Comparison of ENCODE assay signal across 2 cellular contexts in the genomic region with DNA sequence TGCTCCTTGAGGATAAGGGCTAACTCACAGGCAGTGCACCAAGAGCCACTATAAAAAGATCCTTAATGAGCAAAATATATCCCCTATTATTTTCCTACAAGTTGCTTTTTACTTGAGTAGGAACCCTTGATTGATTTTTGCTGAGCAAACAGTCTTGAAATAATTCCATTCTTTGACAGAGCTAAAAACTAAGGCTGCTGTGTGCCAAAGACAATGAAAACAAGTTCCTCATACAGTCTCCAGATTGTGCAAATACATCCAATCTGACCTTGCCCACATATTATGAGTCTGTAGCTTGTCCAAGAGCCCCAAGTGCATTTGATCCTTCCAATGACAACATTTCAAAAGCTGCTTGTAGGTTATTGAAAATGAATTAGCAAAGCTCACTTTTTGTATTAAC.
TF ChIP-seq lines count a peak whose summit lies in the region.

No MANE protein-coding gene starts in this region.

TF ChIP-seq in IMR-90, 13 proteins besides CTCF, POLR2A, EP300 and RAD21 (continued from another document):
- no peak for TF ChIP-seq CEBPB (IDR thresholded peaks at IDR 0.05; ENCODE audit: low read depth, low read length)
- TF ChIP-seq MAFK (IDR thresholded peaks at IDR 0.05; ENCODE audit: low read depth, low read length) = peak; percentile 43; the same call in 1 of the 2 replicates
- TF ChIP-seq, protein P1, sequence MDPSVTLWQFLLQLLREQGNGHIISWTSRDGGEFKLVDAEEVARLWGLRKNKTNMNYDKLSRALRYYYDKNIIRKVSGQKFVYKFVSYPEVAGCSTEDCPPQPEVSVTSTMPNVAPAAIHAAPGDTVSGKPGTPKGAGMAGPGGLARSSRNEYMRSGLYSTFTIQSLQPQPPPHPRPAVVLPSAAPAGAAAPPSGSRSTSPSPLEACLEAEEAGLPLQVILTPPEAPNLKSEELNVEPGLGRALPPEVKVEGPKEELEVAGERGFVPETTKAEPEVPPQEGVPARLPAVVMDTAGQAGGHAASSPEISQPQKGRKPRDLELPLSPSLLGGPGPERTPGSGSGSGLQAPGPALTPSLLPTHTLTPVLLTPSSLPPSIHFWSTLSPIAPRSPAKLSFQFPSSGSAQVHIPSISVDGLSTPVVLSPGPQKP (IDR thresholded peaks at IDR 0.05; ENCODE audit: borderline replicate concordance, low read depth, low read length) = no peak

TF ChIP-seq in K562, 482 proteins besides CTCF, POLR2A, EP300 and RAD21:
- no peak for TF ChIP-seq STAT6 (CRISPR knock-in tag; IDR thresholded peaks at IDR 0.05)
- TF ChIP-seq MTA3 (IDR thresholded peaks at IDR 0.05; ENCODE audit: borderline replicate concordance) = no peak
- TF ChIP-seq TOE1 (IDR thresholded peaks at IDR 0.05; ENCODE audit: borderline replicate concordance) = no peak
- TF ChIP-seq TOE1 (CRISPR knock-in tag; IDR thresholded peaks at IDR 0.05; ENCODE audit: borderline replicate concordance, low read depth) = no peak
- no peak for TF ChIP-seq ZNF512 (tag; IDR thresholded peaks at IDR 0.05)
- no peak for TF ChIP-seq SUPT5H (IDR thresholded peaks at IDR 0.05)
- TF ChIP-seq MIER1 (IDR thresholded peaks at IDR 0.05; ENCODE audit: low read depth) = no peak
- TF ChIP-seq C11orf30 (IDR thresholded peaks at IDR 0.05; ENCODE audit: low read depth) = peak; percentile 50
- no peak for TF ChIP-seq PRDM10 (IDR thresholded peaks at IDR 0.05; ENCODE audit: partially characterized antibody)
- TF ChIP-seq, protein P2, sequence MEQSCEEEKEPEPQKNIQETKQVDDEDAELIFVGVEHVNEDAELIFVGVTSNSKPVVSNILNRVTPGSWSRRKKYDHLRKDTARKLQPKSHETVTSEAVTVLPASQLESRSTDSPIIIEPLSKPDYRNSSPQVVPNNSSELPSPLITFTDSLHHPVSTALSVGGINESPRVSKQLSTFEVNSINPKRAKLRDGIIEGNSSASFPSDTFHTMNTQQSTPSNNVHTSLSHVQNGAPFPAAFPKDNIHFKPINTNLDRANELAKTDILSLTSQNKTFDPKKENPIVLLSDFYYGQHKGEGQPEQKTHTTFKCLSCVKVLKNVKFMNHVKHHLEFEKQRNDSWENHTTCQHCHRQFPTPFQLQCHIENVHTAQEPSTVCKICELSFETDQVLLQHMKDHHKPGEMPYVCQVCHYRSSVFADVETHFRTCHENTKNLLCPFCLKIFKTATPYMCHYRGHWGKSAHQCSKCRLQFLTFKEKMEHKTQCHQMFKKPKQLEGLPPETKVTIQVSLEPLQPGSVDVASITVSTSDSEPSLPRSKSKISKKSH (CRISPR knock-in tag; IDR thresholded peaks at IDR 0.05) = no peak
- TF ChIP-seq, protein P3, sequence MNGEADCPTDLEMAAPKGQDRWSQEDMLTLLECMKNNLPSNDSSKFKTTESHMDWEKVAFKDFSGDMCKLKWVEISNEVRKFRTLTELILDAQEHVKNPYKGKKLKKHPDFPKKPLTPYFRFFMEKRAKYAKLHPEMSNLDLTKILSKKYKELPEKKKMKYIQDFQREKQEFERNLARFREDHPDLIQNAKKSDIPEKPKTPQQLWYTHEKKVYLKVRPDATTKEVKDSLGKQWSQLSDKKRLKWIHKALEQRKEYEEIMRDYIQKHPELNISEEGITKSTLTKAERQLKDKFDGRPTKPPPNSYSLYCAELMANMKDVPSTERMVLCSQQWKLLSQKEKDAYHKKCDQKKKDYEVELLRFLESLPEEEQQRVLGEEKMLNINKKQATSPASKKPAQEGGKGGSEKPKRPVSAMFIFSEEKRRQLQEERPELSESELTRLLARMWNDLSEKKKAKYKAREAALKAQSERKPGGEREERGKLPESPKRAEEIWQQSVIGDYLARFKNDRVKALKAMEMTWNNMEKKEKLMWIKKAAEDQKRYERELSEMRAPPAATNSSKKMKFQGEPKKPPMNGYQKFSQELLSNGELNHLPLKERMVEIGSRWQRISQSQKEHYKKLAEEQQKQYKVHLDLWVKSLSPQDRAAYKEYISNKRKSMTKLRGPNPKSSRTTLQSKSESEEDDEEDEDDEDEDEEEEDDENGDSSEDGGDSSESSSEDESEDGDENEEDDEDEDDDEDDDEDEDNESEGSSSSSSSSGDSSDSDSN (IDR thresholded peaks at IDR 0.05; ENCODE audit: borderline replicate concordance in 1 of 2, low read depth in 2 of 2, low read length in 2 of 2) = no peak
- peak; percentile 70 for TF ChIP-seq ZNF316 (IDR thresholded peaks at IDR 0.05)
- no peak for TF ChIP-seq TCF15 (CRISPR knock-in tag; IDR thresholded peaks at IDR 0.05)
- peak; percentile 21; the same call in 1 of the 2 replicates for TF ChIP-seq MAFG (tag; conservative IDR thresholded peaks at IDR 0.05)
- no peak for TF ChIP-seq NFYB (IDR thresholded peaks at IDR 0.05; ENCODE audit: extremely low read depth, insufficient read length)
- TF ChIP-seq, protein P4, sequence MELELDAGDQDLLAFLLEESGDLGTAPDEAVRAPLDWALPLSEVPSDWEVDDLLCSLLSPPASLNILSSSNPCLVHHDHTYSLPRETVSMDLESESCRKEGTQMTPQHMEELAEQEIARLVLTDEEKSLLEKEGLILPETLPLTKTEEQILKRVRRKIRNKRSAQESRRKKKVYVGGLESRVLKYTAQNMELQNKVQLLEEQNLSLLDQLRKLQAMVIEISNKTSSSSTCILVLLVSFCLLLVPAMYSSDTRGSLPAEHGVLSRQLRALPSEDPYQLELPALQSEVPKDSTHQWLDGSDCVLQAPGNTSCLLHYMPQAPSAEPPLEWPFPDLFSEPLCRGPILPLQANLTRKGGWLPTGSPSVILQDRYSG (tag; conservative IDR thresholded peaks at IDR 0.05; ENCODE audit: low read depth) = no peak
- TF ChIP-seq, protein P5, sequence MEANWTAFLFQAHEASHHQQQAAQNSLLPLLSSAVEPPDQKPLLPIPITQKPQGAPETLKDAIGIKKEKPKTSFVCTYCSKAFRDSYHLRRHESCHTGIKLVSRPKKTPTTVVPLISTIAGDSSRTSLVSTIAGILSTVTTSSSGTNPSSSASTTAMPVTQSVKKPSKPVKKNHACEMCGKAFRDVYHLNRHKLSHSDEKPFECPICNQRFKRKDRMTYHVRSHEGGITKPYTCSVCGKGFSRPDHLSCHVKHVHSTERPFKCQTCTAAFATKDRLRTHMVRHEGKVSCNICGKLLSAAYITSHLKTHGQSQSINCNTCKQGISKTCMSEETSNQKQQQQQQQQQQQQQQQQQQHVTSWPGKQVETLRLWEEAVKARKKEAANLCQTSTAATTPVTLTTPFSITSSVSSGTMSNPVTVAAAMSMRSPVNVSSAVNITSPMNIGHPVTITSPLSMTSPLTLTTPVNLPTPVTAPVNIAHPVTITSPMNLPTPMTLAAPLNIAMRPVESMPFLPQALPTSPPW (CRISPR knock-in tag; IDR thresholded peaks at IDR 0.05) = no peak
- no peak for TF ChIP-seq RBBP5 (IDR thresholded peaks at IDR 0.05; ENCODE audit: borderline replicate concordance, insufficient read depth, low read length, poor library complexity, severe bottlenecking)
- TF ChIP-seq ZNF23 (CRISPR knock-in tag; IDR thresholded peaks at IDR 0.05) = no peak
- TF ChIP-seq HNRNPLL (IDR thresholded peaks at IDR 0.05; ENCODE audit: low read depth, low read length, poor library complexity, severe bottlenecking) = no peak
- TF ChIP-seq MAFF (IDR thresholded peaks at IDR 0.05; ENCODE audit: low read length) = peak; percentile 27; the same call in 1 of the 2 replicates
- TF ChIP-seq, protein P6, sequence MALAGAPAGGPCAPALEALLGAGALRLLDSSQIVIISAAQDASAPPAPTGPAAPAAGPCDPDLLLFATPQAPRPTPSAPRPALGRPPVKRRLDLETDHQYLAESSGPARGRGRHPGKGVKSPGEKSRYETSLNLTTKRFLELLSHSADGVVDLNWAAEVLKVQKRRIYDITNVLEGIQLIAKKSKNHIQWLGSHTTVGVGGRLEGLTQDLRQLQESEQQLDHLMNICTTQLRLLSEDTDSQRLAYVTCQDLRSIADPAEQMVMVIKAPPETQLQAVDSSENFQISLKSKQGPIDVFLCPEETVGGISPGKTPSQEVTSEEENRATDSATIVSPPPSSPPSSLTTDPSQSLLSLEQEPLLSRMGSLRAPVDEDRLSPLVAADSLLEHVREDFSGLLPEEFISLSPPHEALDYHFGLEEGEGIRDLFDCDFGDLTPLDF (CRISPR knock-in tag; IDR thresholded peaks at IDR 0.05) = no peak
- no peak for TF ChIP-seq CREB1 (IDR thresholded peaks at IDR 0.05)
- TF ChIP-seq CREB1 (CRISPR knock-in tag; IDR thresholded peaks at IDR 0.05) = no peak
- no peak for TF ChIP-seq POLR2H (tag; IDR thresholded peaks at IDR 0.05; ENCODE audit: low read depth)
- no peak for TF ChIP-seq BRD9 (IDR thresholded peaks at IDR 0.05; ENCODE audit: low read depth, partially characterized antibody)
- TF ChIP-seq CHD2 (IDR thresholded peaks at IDR 0.05; ENCODE audit: low read depth, low read length) = no peak
- no peak for TF ChIP-seq PURB (CRISPR knock-in tag; IDR thresholded peaks at IDR 0.05; ENCODE audit: low read depth)
